In the genomic region with DNA sequence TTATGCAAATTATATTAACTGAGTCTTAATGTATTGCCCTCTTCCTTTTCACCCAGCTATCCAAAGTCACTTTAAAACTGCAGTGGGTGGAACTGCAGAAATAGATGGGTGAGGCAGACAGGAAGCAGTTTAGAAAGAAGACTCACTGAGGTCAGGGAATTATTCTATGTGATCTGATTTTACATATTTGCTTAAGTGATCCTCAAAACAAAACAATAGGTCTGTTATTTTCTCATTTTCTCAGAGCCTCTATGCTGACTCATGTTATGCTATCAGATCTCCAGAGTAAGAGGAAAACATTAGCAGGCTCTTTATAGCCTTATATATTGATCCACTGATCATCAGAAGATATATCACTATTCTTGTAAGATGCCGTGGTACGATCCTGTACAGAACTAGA, we compare ENCODE assay signal across 2 cellular contexts.
A peak's percentile ranks its signal among the peaks of the same experiment; 100 is the strongest.
TF ChIP-seq lines count a peak whose summit lies in the region.

No MANE protein-coding gene starts in this region.

TF ChIP-seq in endothelial cell of umbilical vein, 7 proteins besides CTCF, POLR2A, EP300 and RAD21:
- TF ChIP-seq JUN (IDR thresholded peaks at IDR 0.05; ENCODE audit: borderline replicate concordance, insufficient read depth, insufficient read length, low read depth) (peak; percentile 23), GATA2 (IDR thresholded peaks at IDR 0.05; ENCODE audit: insufficient read depth, insufficient read length, low read depth, low read length) (peak; percentile 71), FOS (IDR thresholded peaks at IDR 0.05; ENCODE audit: borderline replicate concordance, insufficient read depth, low read length) (peak; percentile 70), POLR2AphosphoS5 (IDR thresholded peaks at IDR 0.05; ENCODE audit: insufficient read depth, low read depth, low read length) (no peak), EZH2 (IDR thresholded peaks at IDR 0.05; ENCODE audit: borderline replicate concordance, low read depth, low read length, severe bottlenecking) (no peak), MYC (IDR thresholded peaks at IDR 0.05; ENCODE audit: low read depth, low read length) (no peak)
- TF ChIP-seq, protein P1, sequence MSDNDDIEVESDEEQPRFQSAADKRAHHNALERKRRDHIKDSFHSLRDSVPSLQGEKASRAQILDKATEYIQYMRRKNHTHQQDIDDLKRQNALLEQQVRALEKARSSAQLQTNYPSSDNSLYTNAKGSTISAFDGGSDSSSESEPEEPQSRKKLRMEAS (IDR thresholded peaks at IDR 0.05; ENCODE audit: insufficient read depth, insufficient read length): no peak

TF ChIP-seq in WTC11, 78 proteins besides CTCF, POLR2A, EP300 and RAD21:
- TF ChIP-seq ZBTB21 (CRISPR knock-in tag; IDR thresholded peaks at IDR 0.05; ENCODE audit: borderline replicate concordance) (no peak), ZNF423 (CRISPR knock-in tag; IDR thresholded peaks at IDR 0.05) (no peak)
- TF ChIP-seq, protein P2, sequence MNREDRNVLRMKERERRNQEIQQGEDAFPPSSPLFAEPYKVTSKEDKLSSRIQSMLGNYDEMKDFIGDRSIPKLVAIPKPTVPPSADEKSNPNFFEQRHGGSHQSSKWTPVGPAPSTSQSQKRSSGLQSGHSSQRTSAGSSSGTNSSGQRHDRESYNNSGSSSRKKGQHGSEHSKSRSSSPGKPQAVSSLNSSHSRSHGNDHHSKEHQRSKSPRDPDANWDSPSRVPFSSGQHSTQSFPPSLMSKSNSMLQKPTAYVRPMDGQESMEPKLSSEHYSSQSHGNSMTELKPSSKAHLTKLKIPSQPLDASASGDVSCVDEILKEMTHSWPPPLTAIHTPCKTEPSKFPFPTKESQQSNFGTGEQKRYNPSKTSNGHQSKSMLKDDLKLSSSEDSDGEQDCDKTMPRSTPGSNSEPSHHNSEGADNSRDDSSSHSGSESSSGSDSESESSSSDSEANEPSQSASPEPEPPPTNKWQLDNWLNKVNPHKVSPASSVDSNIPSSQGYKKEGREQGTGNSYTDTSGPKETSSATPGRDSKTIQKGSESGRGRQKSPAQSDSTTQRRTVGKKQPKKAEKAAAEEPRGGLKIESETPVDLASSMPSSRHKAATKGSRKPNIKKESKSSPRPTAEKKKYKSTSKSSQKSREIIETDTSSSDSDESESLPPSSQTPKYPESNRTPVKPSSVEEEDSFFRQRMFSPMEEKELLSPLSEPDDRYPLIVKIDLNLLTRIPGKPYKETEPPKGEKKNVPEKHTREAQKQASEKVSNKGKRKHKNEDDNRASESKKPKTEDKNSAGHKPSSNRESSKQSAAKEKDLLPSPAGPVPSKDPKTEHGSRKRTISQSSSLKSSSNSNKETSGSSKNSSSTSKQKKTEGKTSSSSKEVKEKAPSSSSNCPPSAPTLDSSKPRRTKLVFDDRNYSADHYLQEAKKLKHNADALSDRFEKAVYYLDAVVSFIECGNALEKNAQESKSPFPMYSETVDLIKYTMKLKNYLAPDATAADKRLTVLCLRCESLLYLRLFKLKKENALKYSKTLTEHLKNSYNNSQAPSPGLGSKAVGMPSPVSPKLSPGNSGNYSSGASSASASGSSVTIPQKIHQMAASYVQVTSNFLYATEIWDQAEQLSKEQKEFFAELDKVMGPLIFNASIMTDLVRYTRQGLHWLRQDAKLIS (CRISPR knock-in tag; IDR thresholded peaks at IDR 0.05; ENCODE audit: borderline replicate concordance): no peak
TF ChIP-seq in WTC11: peak in this region for 0.
